ENCODE assay signal across 17 cellular contexts in genomic region chr1:117568999-117569398, GRCh38.
DNase-seq lines count a peak whose midpoint lies in the region; ATAC-seq and TF ChIP-seq lines count a peak whose summit lies in the region.
"Had no signal": no experiment of that assay in that cellular context is flagged by ENCODE, and none has a peak within 500 bp of the region (broad histone marks: within the 10 kb centered on the region; RNA-seq: fewer than 3 reads in every experiment).

No MANE protein-coding gene starts in this region.

- peak; percentile 3 for DNase-seq in D341Med (ENCODE audit: low spot score)
- no peak for DNase-seq in fibroblast of mammary gland (ENCODE audit: low read depth)
- DNase-seq in CD1c-positive myeloid dendritic cell (ENCODE audit: extremely low spot score): no peak
- DNase-seq in GM13976 (ENCODE audit: low spot score): no peak
- DNase-seq: Calu3; DMS53; MM.1S; NCI-H1092 treated with DMSO at 0.1 percent for 48 hours; NCI-H2081; NCI-H2171 treated with DMSO at 0.1 percent for 48 hours; NK-92 treated with Interleukin-12 subunit alpha and Interleukin-12 subunit beta, amount 100 ng/mL, for 24 hours had no signal

- in situ Hi-C loops in GM13976 (cut with MboI; ENCODE audit: low sequenced_read_pairs, unreplicated experiment): no loop called here

- TF ChIP-seq CTCF in GM12873 (IDR thresholded peaks at IDR 0.05; ENCODE audit: insufficient read depth, low read depth, low read length, missing control alignments) (peak; percentile 10), VCaP (conservative IDR thresholded peaks at IDR 0.05) (no peak), fibroblast of mammary gland (conservative IDR thresholded peaks at IDR 0.05; ENCODE audit: control insufficient read depth, insufficient read depth, low read depth, low read length) (peak; percentile 13), GM13976 (IDR thresholded peaks at IDR 0.05; ENCODE audit: borderline replicate concordance, control extremely low read depth, extremely low read depth, insufficient read depth, missing control alignments) (no peak)

- no peak for ATAC-seq in HG03175 (IDR thresholded peaks at IDR 0.05; ENCODE audit: unreplicated experiment)
- ATAC-seq: CD8-positive, alpha-beta T cell; Right ventricle myocardium inferior had no signal

- peak overlapping the region; percentile 71; the same call in 1 of the 2 replicates for H3K27ac ChIP-seq in VCaP
- H3K27ac ChIP-seq: BLaER1 had no signal

- no peak overlapping the region for H3K4me3 ChIP-seq in fibroblast of mammary gland (ENCODE audit: control insufficient read depth, low read depth, low read length)
- H3K4me3 ChIP-seq: BLaER1 had no signal

Comparison
In these comparisons a context has a peak if more than half of its experiments do, and no peak if none do; other contexts are left out.
1. CTCF ChIP-seq: peak in GM12873 (single experiment) and fibroblast of mammary gland (single experiment); none in VCaP (single experiment) and GM13976 (single experiment).